In the genomic region with DNA sequence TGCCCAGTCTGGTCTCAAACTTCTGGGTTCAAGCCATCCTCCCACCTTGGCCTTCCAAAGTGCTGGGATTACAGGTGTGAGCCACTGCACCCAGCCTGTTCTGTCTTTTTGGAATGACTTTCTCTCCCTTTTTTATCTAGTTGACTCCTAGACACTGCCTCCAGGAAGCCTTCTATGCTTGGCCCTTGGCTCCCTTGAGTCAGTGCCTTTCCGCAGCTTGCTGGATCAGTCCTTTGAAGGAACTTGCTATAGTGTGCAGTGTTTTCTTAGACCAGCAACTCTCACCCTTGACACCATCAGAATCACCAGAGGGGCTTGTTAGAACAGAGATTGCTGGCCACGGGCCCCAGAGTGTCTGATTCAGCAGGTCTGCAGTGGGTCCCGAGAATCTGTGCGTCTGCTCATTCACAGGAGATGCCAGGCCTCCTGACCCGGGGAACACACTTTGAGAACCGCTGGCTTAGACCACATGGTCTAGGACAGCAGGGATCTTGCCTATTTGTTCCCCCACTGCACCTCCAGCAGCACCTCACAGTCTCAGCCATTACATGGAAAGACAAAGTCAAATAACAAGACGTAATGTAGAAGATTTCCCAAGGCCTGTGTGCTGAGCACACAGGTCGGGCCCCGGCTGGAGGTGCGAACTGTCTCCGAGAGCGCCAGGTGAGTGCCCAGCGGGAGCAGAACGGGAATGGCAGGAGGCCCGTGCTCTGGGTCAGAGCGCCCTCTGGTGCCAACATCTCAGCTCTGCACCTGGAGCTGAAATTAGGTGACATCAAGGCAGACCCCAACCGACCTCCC, we compare ENCODE assay signal across 8 cellular contexts. TPM values are rescaled to one million over a fixed set of nuclear protein-coding genes. Genes with fewer than 3 reads are reported as not detected.
DNase-seq lines count a peak whose midpoint lies in the region; ATAC-seq and TF ChIP-seq lines count a peak whose summit lies in the region.

No MANE protein-coding gene starts in this region.

- H3K79me2 ChIP-seq in fibroblast of lung (ENCODE audit: control insufficient read depth, insufficient read depth, low read length) (no peaks in the 10 kb centered on the region), neural progenitor cell (ENCODE audit: low read depth) (no peaks in the 10 kb centered on the region)

- H3K27ac Mint-ChIP-seq in neural progenitor cell, result no peak overlapping the region

- no peaks in the 10 kb centered on the region for H3K36me3 Mint-ChIP-seq in neural progenitor cell

- H3K27me3 Mint-ChIP-seq in neural progenitor cell (ENCODE audit: insufficient read depth, low read depth), result peaks cover 17% of the 10 kb centered on the region

- H4K20me1 ChIP-seq in fibroblast of lung (ENCODE audit: control insufficient read depth, extremely low read depth, insufficient read depth, low read length) (no peaks in the 10 kb centered on the region), neural progenitor cell (ENCODE audit: low read depth) (no peaks in the 10 kb centered on the region)

- H3K9ac ChIP-seq in NT2/D1 (ENCODE audit: insufficient read length, low read depth), result no peak overlapping the region
- no peak overlapping the region for H3K9ac ChIP-seq in fibroblast of lung (ENCODE audit: insufficient read depth, low read length)
- no peak overlapping the region for H3K9ac ChIP-seq in neural progenitor cell

- peak overlapping the region; percentile 32 for H3K4me2 ChIP-seq in fibroblast of lung (ENCODE audit: extremely low read depth, insufficient read depth, low read length)
- peak overlapping the region; percentile 57 for H3K4me2 ChIP-seq in neural progenitor cell

- TF ChIP-seq CTCF in fibroblast of lung (conservative IDR thresholded peaks at IDR 0.05 in 1 of 2, IDR thresholded peaks at IDR 0.05 in 1 of 2; ENCODE audit: low read depth in 1 of 2, low read length in 2 of 2) (peak; percentile 88 to 89), neural progenitor cell (IDR thresholded peaks at IDR 0.05) (peak; percentile 91)

- peaks cover 3% of the 10 kb centered on the region for H3K4me1 Mint-ChIP-seq in neural progenitor cell

- H3F3A ChIP-seq in neural progenitor cell (ENCODE audit: low read depth), result peaks cover 4% of the 10 kb centered on the region

- H3K27me3 ChIP-seq in NT2/D1 (ENCODE audit: insufficient read depth, insufficient read length), result peaks cover 20% of the 10 kb centered on the region
- no peaks in the 10 kb centered on the region for H3K27me3 ChIP-seq in fibroblast of lung (ENCODE audit: control insufficient read depth, insufficient read depth, low read length)
- H3K27me3 ChIP-seq in neural progenitor cell, result peaks cover 23% of the 10 kb centered on the region

- H3K4me3 ChIP-seq in NT2/D1 (ENCODE audit: insufficient read length, low read depth) (no peak overlapping the region), fibroblast of lung (replicated peaks in 1 of 4; ENCODE audit: control extremely low read depth in 1 of 4, insufficient read depth in 1 of 4, low read depth in 3 of 4, low read length in 4 of 4) (no peak overlapping the region), neural progenitor cell (no peak overlapping the region)

- no peak overlapping the region for H3K4me3 Mint-ChIP-seq in neural progenitor cell

- peaks cover 3% of the 10 kb centered on the region for H3K4me1 ChIP-seq in NT2/D1 (ENCODE audit: insufficient read depth, insufficient read length)
- no peaks in the 10 kb centered on the region for H3K4me1 ChIP-seq in fibroblast of lung (ENCODE audit: control insufficient read depth, extremely low read depth, insufficient read depth, low read length)
- H3K4me1 ChIP-seq in neural progenitor cell, result peaks cover 6% of the 10 kb centered on the region

- H3K9me3 Mint-ChIP-seq in neural progenitor cell, result no peaks in the 10 kb centered on the region

- no peaks in the 10 kb centered on the region for H3K9me3 ChIP-seq in NT2/D1 (ENCODE audit: insufficient read depth, low read length)
- no peaks in the 10 kb centered on the region for H3K9me3 ChIP-seq in fibroblast of lung (ENCODE audit: control insufficient read depth, insufficient read depth, low read depth, low read length)
- no peaks in the 10 kb centered on the region for H3K9me3 ChIP-seq in neural progenitor cell (ENCODE audit: low read depth)

- ATAC-seq in HG02798 (IDR thresholded peaks at IDR 0.05; ENCODE audit: poor library complexity, unreplicated experiment) (peak; percentile 42), HG03045 (IDR thresholded peaks at IDR 0.05; ENCODE audit: unreplicated experiment) (no peak)

- H2AFZ ChIP-seq in fibroblast of lung (ENCODE audit: low read length) (no peak overlapping the region), neural progenitor cell (replicated peaks) (peak overlapping the region; percentile 68)

- H3K27ac ChIP-seq in fibroblast of lung (ENCODE audit: insufficient read depth, low read length) (no peak overlapping the region), neural progenitor cell (no peak overlapping the region)

- peak; percentile 66 for DNase-seq in CD1c-positive myeloid dendritic cell (ENCODE audit: extremely low spot score)
- peak; percentile 61 for DNase-seq in NT2/D1 (ENCODE audit: low read depth, low spot score)
- peak; percentile 44 for DNase-seq in activated T-cell treated with anti-CD3 and anti-CD28 coated beads for 24 hours (ENCODE audit: low read depth)
- DNase-seq in fibroblast of lung (ENCODE audit: low read depth in 2 of 2), result peak in 1 of 2 donors; percentile 46
- DNase-seq in neural progenitor cell (ENCODE audit: low spot score), result peak; percentile 78
- peak; percentile 85 for DNase-seq in superior temporal gyrus (ENCODE audit: extremely low spot score)

- no peaks in the 10 kb centered on the region for H3K36me3 ChIP-seq in NT2/D1 (ENCODE audit: insufficient read depth, insufficient read length, low read length)
- no peaks in the 10 kb centered on the region for H3K36me3 ChIP-seq in fibroblast of lung (ENCODE audit: control insufficient read depth, insufficient read depth, low read length)
- H3K36me3 ChIP-seq in neural progenitor cell, result no peaks in the 10 kb centered on the region

RNA-seq across cellular contexts. Expression of a gene that starts 27.4 kb away (rescaled TPM):
- total RNA-seq in fibroblast of lung (11.3 and 12.1 TPM in 2 replicates), neural progenitor cell (ENCODE audit: low replicate concordance) (73.8 and 77.6 TPM in 2 replicates)
- polyA plus RNA-seq in fibroblast of lung, result 26.5 and 52.0 TPM in 2 replicates
- polyA plus RNA-seq in fibroblast of lung (2012), result 24.0 and 41.9 TPM in 2 replicates
- polyA minus RNA-seq in fibroblast of lung (ENCODE audit: low replicate concordance), result 12.4 and 29.3 TPM in 2 replicates
